2 cellular contexts compared by ENCODE assay signal in the genomic region with DNA sequence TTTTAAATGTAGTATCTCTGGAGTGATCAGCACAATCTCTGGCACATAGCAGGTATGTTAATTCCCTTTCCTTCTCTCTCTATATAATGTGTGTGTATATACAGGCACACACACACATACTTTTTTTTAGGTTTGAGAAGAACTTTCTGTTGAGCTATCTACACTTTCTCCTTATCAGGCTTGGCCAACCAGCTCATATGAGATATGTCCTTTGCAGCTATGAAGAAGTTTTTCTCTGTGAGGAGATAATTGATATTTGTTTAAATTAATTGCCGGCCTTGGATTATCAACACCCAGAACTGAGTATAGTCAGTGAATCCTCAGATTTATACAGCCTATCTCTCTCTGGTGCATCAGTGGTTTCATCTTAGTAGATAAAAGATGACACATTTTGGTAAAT.
TF ChIP-seq lines count a peak whose summit lies in the region.

No MANE protein-coding gene starts in this region.

TF ChIP-seq in IMR-90, 13 proteins besides CTCF, POLR2A, EP300 and RAD21:
- TF ChIP-seq, protein P1, sequence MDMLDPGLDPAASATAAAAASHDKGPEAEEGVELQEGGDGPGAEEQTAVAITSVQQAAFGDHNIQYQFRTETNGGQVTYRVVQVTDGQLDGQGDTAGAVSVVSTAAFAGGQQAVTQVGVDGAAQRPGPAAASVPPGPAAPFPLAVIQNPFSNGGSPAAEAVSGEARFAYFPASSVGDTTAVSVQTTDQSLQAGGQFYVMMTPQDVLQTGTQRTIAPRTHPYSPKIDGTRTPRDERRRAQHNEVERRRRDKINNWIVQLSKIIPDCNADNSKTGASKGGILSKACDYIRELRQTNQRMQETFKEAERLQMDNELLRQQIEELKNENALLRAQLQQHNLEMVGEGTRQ (IDR thresholded peaks at IDR 0.05; ENCODE audit: low read depth, low read length), result no peak
- TF ChIP-seq RFX5 (IDR thresholded peaks at IDR 0.05; ENCODE audit: low read depth, low read length) (no peak), CHD1 (IDR thresholded peaks at IDR 0.05; ENCODE audit: low read depth, low read length) (no peak), CEBPB (IDR thresholded peaks at IDR 0.05; ENCODE audit: low read depth, low read length) (no peak), MXI1 (IDR thresholded peaks at IDR 0.05; ENCODE audit: borderline replicate concordance, low read depth, low read length) (no peak), FOS (IDR thresholded peaks at IDR 0.05; ENCODE audit: low read depth, low read length) (no peak), SMC3 (IDR thresholded peaks at IDR 0.05; ENCODE audit: low read depth, low read length) (no peak), NFE2L2 (IDR thresholded peaks at IDR 0.05; ENCODE audit: low read depth, low read length) (no peak), RCOR1 (IDR thresholded peaks at IDR 0.05; ENCODE audit: insufficient replicate concordance, low read length) (no peak), BHLHE40 (IDR thresholded peaks at IDR 0.05; ENCODE audit: low read depth, low read length) (no peak), MAZ (IDR thresholded peaks at IDR 0.05; ENCODE audit: borderline replicate concordance, low read depth, low read length) (no peak), MAFK (IDR thresholded peaks at IDR 0.05; ENCODE audit: low read depth, low read length) (no peak)
- TF ChIP-seq, protein P2, sequence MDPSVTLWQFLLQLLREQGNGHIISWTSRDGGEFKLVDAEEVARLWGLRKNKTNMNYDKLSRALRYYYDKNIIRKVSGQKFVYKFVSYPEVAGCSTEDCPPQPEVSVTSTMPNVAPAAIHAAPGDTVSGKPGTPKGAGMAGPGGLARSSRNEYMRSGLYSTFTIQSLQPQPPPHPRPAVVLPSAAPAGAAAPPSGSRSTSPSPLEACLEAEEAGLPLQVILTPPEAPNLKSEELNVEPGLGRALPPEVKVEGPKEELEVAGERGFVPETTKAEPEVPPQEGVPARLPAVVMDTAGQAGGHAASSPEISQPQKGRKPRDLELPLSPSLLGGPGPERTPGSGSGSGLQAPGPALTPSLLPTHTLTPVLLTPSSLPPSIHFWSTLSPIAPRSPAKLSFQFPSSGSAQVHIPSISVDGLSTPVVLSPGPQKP (IDR thresholded peaks at IDR 0.05; ENCODE audit: borderline replicate concordance, low read depth, low read length), result no peak
TF ChIP-seq in IMR-90: peak in this region for 0.

TF ChIP-seq in GM23338, 12 proteins besides CTCF, POLR2A, EP300 and RAD21:
- TF ChIP-seq CREB1 (CRISPR knock-in tag; IDR thresholded peaks at IDR 0.05; ENCODE audit: low read depth) (no peak), STAT1 (IDR thresholded peaks at IDR 0.05; ENCODE audit: unreplicated experiment) (no peak), JUNB (IDR thresholded peaks at IDR 0.05; ENCODE audit: unreplicated experiment) (no peak), NANOG (IDR thresholded peaks at IDR 0.05; ENCODE audit: borderline replicate concordance) (no peak), EZH2phosphoT487 (IDR thresholded peaks at IDR 0.05; ENCODE audit: unreplicated experiment) (no peak), ZNF331 (CRISPR knock-in tag; IDR thresholded peaks at IDR 0.05; ENCODE audit: low read depth) (no peak), ZNF114 (CRISPR knock-in tag; IDR thresholded peaks at IDR 0.05) (no peak), EZH2 (IDR thresholded peaks at IDR 0.05; ENCODE audit: low read depth, unreplicated experiment) (no peak), POLR2AphosphoS5 (IDR thresholded peaks at IDR 0.05; ENCODE audit: low read depth) (no peak)
- TF ChIP-seq, protein P3, sequence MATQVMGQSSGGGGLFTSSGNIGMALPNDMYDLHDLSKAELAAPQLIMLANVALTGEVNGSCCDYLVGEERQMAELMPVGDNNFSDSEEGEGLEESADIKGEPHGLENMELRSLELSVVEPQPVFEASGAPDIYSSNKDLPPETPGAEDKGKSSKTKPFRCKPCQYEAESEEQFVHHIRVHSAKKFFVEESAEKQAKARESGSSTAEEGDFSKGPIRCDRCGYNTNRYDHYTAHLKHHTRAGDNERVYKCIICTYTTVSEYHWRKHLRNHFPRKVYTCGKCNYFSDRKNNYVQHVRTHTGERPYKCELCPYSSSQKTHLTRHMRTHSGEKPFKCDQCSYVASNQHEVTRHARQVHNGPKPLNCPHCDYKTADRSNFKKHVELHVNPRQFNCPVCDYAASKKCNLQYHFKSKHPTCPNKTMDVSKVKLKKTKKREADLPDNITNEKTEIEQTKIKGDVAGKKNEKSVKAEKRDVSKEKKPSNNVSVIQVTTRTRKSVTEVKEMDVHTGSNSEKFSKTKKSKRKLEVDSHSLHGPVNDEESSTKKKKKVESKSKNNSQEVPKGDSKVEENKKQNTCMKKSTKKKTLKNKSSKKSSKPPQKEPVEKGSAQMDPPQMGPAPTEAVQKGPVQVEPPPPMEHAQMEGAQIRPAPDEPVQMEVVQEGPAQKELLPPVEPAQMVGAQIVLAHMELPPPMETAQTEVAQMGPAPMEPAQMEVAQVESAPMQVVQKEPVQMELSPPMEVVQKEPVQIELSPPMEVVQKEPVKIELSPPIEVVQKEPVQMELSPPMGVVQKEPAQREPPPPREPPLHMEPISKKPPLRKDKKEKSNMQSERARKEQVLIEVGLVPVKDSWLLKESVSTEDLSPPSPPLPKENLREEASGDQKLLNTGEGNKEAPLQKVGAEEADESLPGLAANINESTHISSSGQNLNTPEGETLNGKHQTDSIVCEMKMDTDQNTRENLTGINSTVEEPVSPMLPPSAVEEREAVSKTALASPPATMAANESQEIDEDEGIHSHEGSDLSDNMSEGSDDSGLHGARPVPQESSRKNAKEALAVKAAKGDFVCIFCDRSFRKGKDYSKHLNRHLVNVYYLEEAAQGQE (IDR thresholded peaks at IDR 0.05; ENCODE audit: unreplicated experiment), result no peak
- TF ChIP-seq, protein P4, sequence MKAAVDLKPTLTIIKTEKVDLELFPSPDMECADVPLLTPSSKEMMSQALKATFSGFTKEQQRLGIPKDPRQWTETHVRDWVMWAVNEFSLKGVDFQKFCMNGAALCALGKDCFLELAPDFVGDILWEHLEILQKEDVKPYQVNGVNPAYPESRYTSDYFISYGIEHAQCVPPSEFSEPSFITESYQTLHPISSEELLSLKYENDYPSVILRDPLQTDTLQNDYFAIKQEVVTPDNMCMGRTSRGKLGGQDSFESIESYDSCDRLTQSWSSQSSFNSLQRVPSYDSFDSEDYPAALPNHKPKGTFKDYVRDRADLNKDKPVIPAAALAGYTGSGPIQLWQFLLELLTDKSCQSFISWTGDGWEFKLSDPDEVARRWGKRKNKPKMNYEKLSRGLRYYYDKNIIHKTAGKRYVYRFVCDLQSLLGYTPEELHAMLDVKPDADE (IDR thresholded peaks at IDR 0.05), result no peak
- TF ChIP-seq, protein P5, sequence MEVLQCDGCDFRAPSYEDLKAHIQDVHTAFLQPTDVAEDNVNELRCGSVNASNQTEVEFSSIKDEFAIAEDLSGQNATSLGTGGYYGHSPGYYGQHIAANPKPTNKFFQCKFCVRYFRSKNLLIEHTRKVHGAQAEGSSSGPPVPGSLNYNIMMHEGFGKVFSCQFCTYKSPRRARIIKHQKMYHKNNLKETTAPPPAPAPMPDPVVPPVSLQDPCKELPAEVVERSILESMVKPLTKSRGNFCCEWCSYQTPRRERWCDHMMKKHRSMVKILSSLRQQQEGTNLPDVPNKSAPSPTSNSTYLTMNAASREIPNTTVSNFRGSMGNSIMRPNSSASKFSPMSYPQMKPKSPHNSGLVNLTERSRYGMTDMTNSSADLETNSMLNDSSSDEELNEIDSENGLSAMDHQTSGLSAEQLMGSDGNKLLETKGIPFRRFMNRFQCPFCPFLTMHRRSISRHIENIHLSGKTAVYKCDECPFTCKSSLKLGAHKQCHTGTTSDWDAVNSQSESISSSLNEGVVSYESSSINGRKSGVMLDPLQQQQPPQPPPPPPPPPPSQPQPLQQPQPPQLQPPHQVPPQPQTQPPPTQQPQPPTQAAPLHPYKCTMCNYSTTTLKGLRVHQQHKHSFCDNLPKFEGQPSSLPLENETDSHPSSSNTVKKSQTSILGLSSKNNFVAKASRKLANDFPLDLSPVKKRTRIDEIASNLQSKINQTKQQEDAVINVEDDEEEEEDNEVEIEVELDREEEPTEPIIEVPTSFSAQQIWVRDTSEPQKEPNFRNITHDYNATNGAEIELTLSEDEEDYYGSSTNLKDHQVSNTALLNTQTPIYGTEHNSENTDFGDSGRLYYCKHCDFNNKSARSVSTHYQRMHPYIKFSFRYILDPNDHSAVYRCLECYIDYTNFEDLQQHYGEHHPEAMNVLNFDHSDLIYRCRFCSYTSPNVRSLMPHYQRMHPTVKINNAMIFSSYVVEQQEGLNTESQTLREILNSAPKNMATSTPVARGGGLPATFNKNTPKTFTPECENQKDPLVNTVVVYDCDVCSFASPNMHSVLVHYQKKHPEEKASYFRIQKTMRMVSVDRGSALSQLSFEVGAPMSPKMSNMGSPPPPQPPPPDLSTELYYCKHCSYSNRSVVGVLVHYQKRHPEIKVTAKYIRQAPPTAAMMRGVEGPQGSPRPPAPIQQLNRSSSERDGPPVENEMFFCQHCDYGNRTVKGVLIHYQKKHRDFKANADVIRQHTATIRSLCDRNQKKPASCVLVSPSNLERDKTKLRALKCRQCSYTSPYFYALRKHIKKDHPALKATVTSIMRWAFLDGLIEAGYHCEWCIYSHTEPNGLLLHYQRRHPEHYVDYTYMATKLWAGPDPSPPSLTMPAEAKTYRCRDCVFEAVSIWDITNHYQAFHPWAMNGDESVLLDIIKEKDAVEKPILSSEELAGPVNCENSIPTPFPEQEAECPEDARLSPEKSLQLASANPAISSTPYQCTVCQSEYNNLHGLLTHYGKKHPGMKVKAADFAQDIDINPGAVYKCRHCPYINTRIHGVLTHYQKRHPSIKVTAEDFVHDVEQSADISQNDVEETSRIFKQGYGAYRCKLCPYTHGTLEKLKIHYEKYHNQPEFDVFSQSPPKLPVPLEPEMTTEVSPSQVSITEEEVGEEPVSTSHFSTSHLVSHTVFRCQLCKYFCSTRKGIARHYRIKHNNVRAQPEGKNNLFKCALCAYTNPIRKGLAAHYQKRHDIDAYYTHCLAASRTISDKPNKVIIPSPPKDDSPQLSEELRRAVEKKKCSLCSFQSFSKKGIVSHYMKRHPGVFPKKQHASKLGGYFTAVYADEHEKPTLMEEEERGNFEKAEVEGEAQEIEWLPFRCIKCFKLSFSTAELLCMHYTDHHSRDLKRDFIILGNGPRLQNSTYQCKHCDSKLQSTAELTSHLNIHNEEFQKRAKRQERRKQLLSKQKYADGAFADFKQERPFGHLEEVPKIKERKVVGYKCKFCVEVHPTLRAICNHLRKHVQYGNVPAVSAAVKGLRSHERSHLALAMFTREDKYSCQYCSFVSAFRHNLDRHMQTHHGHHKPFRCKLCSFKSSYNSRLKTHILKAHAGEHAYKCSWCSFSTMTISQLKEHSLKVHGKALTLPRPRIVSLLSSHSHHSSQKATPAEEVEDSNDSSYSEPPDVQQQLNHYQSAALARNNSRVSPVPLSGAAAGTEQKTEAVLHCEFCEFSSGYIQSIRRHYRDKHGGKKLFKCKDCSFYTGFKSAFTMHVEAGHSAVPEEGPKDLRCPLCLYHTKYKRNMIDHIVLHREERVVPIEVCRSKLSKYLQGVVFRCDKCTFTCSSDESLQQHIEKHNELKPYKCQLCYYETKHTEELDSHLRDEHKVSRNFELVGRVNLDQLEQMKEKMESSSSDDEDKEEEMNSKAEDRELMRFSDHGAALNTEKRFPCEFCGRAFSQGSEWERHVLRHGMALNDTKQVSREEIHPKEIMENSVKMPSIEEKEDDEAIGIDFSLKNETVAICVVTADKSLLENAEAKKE (CRISPR knock-in tag; IDR thresholded peaks at IDR 0.05), result no peak
